Comparison of ENCODE assay signal across 27 cellular contexts in genomic region chr11:101327908-101328307, GRCh38.
A peak's percentile ranks its signal among the peaks of the same experiment; 100 is the strongest.
DNase-seq lines count a peak whose midpoint lies in the region; ATAC-seq, FAIRE-seq and TF ChIP-seq lines count a peak whose summit lies in the region.
"Had no signal": no experiment of that assay in that cellular context is flagged by ENCODE, and none has a peak within 500 bp of the region (broad histone marks: within the 10 kb centered on the region; RNA-seq: fewer than 3 reads in every experiment).

No MANE protein-coding gene starts in this region.

- ATAC-seq in PC-3 (no peak), upper lobe of right lung (peak; percentile 20), Right ventricle myocardium inferior (no peak), GM21447 (IDR thresholded peaks at IDR 0.05; ENCODE audit: unreplicated experiment) (no peak)
- ATAC-seq: activated CD8-positive, alpha-beta T cell treated with anti-CD3 and anti-CD28 coated beads, Interleukin-2, amount 10 ng/mL, durations not matched to agents 7 days and 5 days; body of pancreas; stimulated activated naive CD8-positive, alpha-beta T cell treated with anti-CD3 and anti-CD28 coated beads, Interleukin-15, amount 100 ng/mL, for 72 hours had no signal

- no peak overlapping the region for H2AFZ ChIP-seq in PC-3 (ENCODE audit: low read length)
- H2AFZ ChIP-seq: PC-9 had no signal

- no peak overlapping the region for H3K9ac ChIP-seq in PC-3 (ENCODE audit: low read length)
- H3K9ac ChIP-seq: KMS-11 had no signal

- peaks cover 47% of the 10 kb centered on the region for H3K27me3 ChIP-seq in PC-3 (ENCODE audit: low read length)
- no peaks in the 10 kb centered on the region for H3K27me3 ChIP-seq in upper lobe of right lung
- H3K27me3 ChIP-seq: BE2C, body of pancreas, tibial artery had no signal

- no peak overlapping the region for H3K27ac ChIP-seq in PC-3 (ENCODE audit: low read length)
- H3K27ac ChIP-seq in upper lobe of right lung, result no peak overlapping the region
- H3K27ac ChIP-seq: body of pancreas, KMS-11, PC-9, tibial artery had no signal

- H3K4me3 ChIP-seq in PC-3 (ENCODE audit: low read length) (no peak overlapping the region), fibroblast of mammary gland (ENCODE audit: control insufficient read depth, low read depth, low read length) (no peak overlapping the region), upper lobe of right lung (no peak overlapping the region)
- H3K4me3 ChIP-seq: body of pancreas, PC-9, tibial artery had no signal

- no peaks in the 10 kb centered on the region for H4K20me1 ChIP-seq in PC-3 (ENCODE audit: low read length)

- no peaks in the 10 kb centered on the region for H3K9me3 ChIP-seq in PC-3 (ENCODE audit: low read length)
- no peaks in the 10 kb centered on the region for H3K9me3 ChIP-seq in upper lobe of right lung
- H3K9me3 ChIP-seq: BE2C, body of pancreas, tibial artery had no signal

- TF ChIP-seq CTCF in PC-3 (conservative IDR thresholded peaks at IDR 0.05; ENCODE audit: low read depth, low read length), result no peak
- TF ChIP-seq CTCF in fibroblast of mammary gland (conservative IDR thresholded peaks at IDR 0.05; ENCODE audit: control insufficient read depth, insufficient read depth, low read depth, low read length), result no peak
- no peak for TF ChIP-seq CTCF in upper lobe of right lung (IDR thresholded peaks at IDR 0.05)

- no peaks in the 10 kb centered on the region for H3K79me2 ChIP-seq in PC-3 (ENCODE audit: low read length)

- DNase-seq in NOMO-1 (lab: John Stamatoyannopoulos, UW; ENCODE audit: unreplicated experiment in 2 of 2) (peak; percentile 0 to 34), NOMO-1 treated with dmso at 0.1 percent for 144 hours (lab: John Stamatoyannopoulos, UW; ENCODE audit: unreplicated experiment) (no peak), PC-3 (peak; percentile 37), fibroblast of mammary gland (ENCODE audit: low read depth) (peak; percentile 32), upper lobe of right lung (no peak), Right ventricle myocardium inferior (ENCODE audit: missing footprints) (no peak), frontal cortex (ENCODE audit: low spot score in 2 of 2) (no peak)
- DNase-seq: activated CD4-positive, alpha-beta T cell treated with anti-CD3 and anti-CD28 coated beads for 1 hour; activated CD8-positive, alpha-beta T cell treated with anti-CD3 and anti-CD28 coated beads, Interleukin-2, amount 10 ng/mL, durations not matched to agents 7 days and 5 days; activated gamma-delta T cell; BE2C; body of pancreas; DMS153; GF-D8; islet precursor cell; NCI-H1092 treated with DMSO at 0.1 percent for 48 hours; NCI-H1930; NCI-H226; PC-9; SHP77; stimulated activated CD4-positive, alpha-beta T cell treated with anti-CD3 and anti-CD28 coated beads, Interleukin-15, amount 100 ng/mL, for 24 hours; stimulated activated naive CD8-positive, alpha-beta T cell treated with anti-CD3 and anti-CD28 coated beads, Interleukin-15, amount 100 ng/mL, for 72 hours; T-helper 1 cell; tibial artery had no signal

- no TSS peak for BruUV-seq in PC-3 (replicated peaks; lab: Mats Ljungman, UMichigan)

- CTCF ChIA-PET in PC-3 (lab: Charles Lee), result no interaction called here

- H3F3A ChIP-seq in PC-3 (ENCODE audit: low read length, unreplicated experiment), result no peaks in the 10 kb centered on the region

- intact Hi-C loops in PC-3 (cut with micrococcal nuclease) (no loop called here), upper lobe of right lung (cut with DNase I) (no loop called here), Right ventricle myocardium inferior (cut with DNase I) (no loop called here)

- no peak overlapping the region for H3K4me2 ChIP-seq in PC-3 (ENCODE audit: low read length)
- H3K4me2 ChIP-seq: KMS-11, PC-9 had no signal

- POLR2A ChIA-PET in PC-3 (lab: Charles Lee; ENCODE audit: unreplicated experiment), result no interaction called here

- no peak for FAIRE-seq in frontal cortex (lab: Jason Lieb, UNC)
- FAIRE-seq: GM18507 had no signal

- no peaks in the 10 kb centered on the region for H3K36me3 ChIP-seq in PC-3 (ENCODE audit: low read depth, low read length)
- no peaks in the 10 kb centered on the region for H3K36me3 ChIP-seq in upper lobe of right lung
- H3K36me3 ChIP-seq: BE2C, tibial artery had no signal

- no peaks in the 10 kb centered on the region for H3K4me1 ChIP-seq in PC-3 (ENCODE audit: insufficient read depth, low read length)
- no peaks in the 10 kb centered on the region for H3K4me1 ChIP-seq in upper lobe of right lung
- H3K4me1 ChIP-seq: BE2C, body of pancreas had no signal

- no peaks in the 10 kb centered on the region for H3K9me2 ChIP-seq in PC-3 (replicated peaks; ENCODE audit: low read length)

Comparison
In these comparisons a context has a peak if more than half of its experiments do, and no peak if none do; other contexts are left out.
1. DNase-seq: peak in NOMO-1 (2 of 2), PC-3 (single experiment) and fibroblast of mammary gland (single experiment); none in NOMO-1 treated with dmso at 0.1 percent for 144 hours (single experiment), upper lobe of right lung (single experiment), Right ventricle myocardium inferior (single experiment) and frontal cortex (0 of 2).